In the genomic region with DNA sequence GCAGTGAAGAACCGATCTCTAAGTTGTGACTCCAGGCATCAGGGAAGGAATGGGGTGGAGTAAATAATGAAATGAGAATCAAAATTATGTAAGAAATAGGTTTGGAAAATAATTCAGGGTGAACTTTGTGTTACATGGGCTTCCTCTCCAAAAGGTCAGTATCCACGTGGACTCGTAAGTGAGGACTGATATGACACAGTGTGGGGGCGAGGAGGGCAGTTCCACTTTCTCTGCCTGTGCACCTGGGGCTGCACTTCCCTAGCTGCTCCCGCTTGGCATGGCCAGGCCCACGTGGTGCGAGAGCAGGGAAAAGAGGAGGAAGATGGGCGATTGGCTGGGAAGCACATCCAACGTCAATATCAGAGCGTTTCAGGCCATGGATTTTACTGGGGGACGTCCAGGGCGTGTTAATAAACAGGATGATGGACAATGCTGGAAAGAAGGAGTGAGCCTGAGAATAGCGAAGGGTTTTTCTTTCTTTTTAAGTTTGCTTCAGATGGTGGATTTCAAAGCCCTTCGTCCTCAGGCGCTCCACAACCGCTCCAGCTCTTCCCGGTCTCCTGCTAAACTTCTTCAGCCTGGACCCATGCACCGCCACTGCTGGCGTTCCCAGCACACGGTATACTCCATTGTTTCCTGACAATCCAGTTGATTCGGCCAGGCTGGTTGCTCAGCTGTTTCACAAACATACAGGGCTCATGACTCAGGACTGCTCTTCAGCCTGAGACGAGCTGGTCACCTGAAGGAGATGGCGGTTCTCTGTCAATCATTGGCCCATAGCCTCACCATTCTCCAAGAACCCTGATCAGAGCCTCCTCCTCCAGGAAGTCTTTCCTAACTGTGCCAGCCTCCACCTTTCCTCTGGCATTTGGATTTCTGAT, we compare ENCODE assay signal across 24 cellular contexts. TPM values are rescaled to one million over a fixed set of nuclear protein-coding genes. Genes with fewer than 3 reads are reported as not detected.
"Had no signal": no experiment of that assay in that cellular context is flagged by ENCODE, and none has a peak within 500 bp of the region (broad histone marks: within the 10 kb centered on the region; RNA-seq: fewer than 3 reads in every experiment).

No MANE protein-coding gene starts in this region.

- H3K27ac Mint-ChIP-seq: activated CD8-positive, alpha-beta memory T cell treated with anti-CD3 and anti-CD28 coated beads, Interleukin-2, amount 10 ng/mL, durations not matched to agents 7 days and 5 days; activated T-cell treated with anti-CD3 and anti-CD28 coated beads, Interleukin-2, amount 50 U/mL, for 24 hours; immature natural killer cell; natural killer cell treated with Interleukin-12 subunit alpha and Interleukin-12 subunit beta and Interleukin-15 and Interleukin-18, amount 100 ng/mL, for 72 hours; T-helper 2 cell treated with Interferon-gamma antibody and Interleukin-4, amounts not matched to agents 5 μg/mL and 100 μg/mL, for 36 hours had no signal

- DNase-seq: activated CD4-positive, alpha-beta T cell treated with anti-CD3 and anti-CD28 coated beads, Interleukin-2, amount 50 U/mL, for 4 hours; activated CD4-positive, CD25-positive, alpha-beta regulatory T cell treated with anti-CD3 and anti-CD28 coated beads, Interleukin-2, amount 50 U/mL, for 72 hours; activated CD8-positive, alpha-beta memory T cell treated with anti-CD3 and anti-CD28 coated beads, Interleukin-2, amount 10 ng/mL, durations not matched to agents 7 days and 5 days; activated naive CD4-positive, alpha-beta T cell; activated T-cell treated with anti-CD3 and anti-CD28 coated beads, Interleukin-2, amount 50 U/mL, for 24 hours; aorta; glutamatergic neuron; immature natural killer cell; left colon; mammary epithelial cell; sigmoid colon; stimulated activated CD4-positive, alpha-beta T cell treated with anti-CD3 and anti-CD28 coated beads, Interleukin-2, amount 100 ng/mL, for 24 hours; stimulated activated naive CD4-positive, alpha-beta T cell treated with Interleukin-2 at 50 U/mL for 16 hours had no signal

- H3K4me3 ChIP-seq: breast epithelium, sigmoid colon, upper lobe of left lung had no signal

- H3K4me1 ChIP-seq: breast epithelium, upper lobe of left lung had no signal

- H3K27me3 Mint-ChIP-seq: activated CD8-positive, alpha-beta memory T cell treated with anti-CD3 and anti-CD28 coated beads, Interleukin-2, amount 10 ng/mL, durations not matched to agents 7 days and 5 days; activated T-cell treated with anti-CD3 and anti-CD28 coated beads, Interleukin-2, amount 50 U/mL, for 24 hours had no signal

- H3K36me3 ChIP-seq: breast epithelium, sigmoid colon, upper lobe of left lung had no signal

- H3K27me3 ChIP-seq: breast epithelium, sigmoid colon, upper lobe of left lung had no signal

- H3K4me3 Mint-ChIP-seq: activated CD8-positive, alpha-beta memory T cell treated with anti-CD3 and anti-CD28 coated beads, Interleukin-2, amount 10 ng/mL, durations not matched to agents 7 days and 5 days; activated T-cell treated with anti-CD3 and anti-CD28 coated beads, Interleukin-2, amount 50 U/mL, for 24 hours; immature natural killer cell; natural killer cell treated with Interleukin-12 subunit alpha and Interleukin-12 subunit beta and Interleukin-15 and Interleukin-18, amount 100 ng/mL, for 72 hours; T-helper 2 cell treated with Interferon-gamma antibody and Interleukin-4, amounts not matched to agents 5 μg/mL and 100 μg/mL, for 36 hours had no signal

- H3K9me3 Mint-ChIP-seq: activated T-cell treated with anti-CD3 and anti-CD28 coated beads, Interleukin-2, amount 50 U/mL, for 24 hours; immature natural killer cell; natural killer cell treated with Interleukin-12 subunit alpha and Interleukin-12 subunit beta and Interleukin-15 and Interleukin-18, amount 100 ng/mL, for 72 hours; T-helper 2 cell treated with Interferon-gamma antibody and Interleukin-4, amounts not matched to agents 5 μg/mL and 100 μg/mL, for 36 hours had no signal

- H3K27ac ChIP-seq: breast epithelium, sigmoid colon, upper lobe of left lung had no signal

- H3K9me3 ChIP-seq: breast epithelium, sigmoid colon, upper lobe of left lung had no signal

- H3K36me3 Mint-ChIP-seq: natural killer cell treated with Interleukin-12 subunit alpha and Interleukin-12 subunit beta and Interleukin-15 and Interleukin-18, amount 100 ng/mL, for 72 hours had no signal

- ATAC-seq: activated CD8-positive, alpha-beta memory T cell treated with anti-CD3 and anti-CD28 coated beads, Interleukin-2, amount 10 ng/mL, durations not matched to agents 7 days and 5 days; esophagus mucosa; left colon; natural killer cell treated with Interleukin-12 subunit alpha and Interleukin-12 subunit beta and Interleukin-15 and Interleukin-18, amount 100 ng/mL, for 72 hours had no signal

RNA-seq across cellular contexts. Expression of gene CCR6, which starts 11.8 kb away (rescaled TPM):
- total RNA-seq: chondrocyte, dermis microvascular lymphatic vessel endothelial cell, esophagus mucosa, mammary epithelial cell, osteoblast, pulmonary artery endothelial cell, sigmoid colon, temporal lobe had no signal

RNA-seq across cellular contexts. Expression of gene GPR31, which starts 23.1 kb away (rescaled TPM):
- total RNA-seq: activated CD8-positive, alpha-beta memory T cell treated with anti-CD3 and anti-CD28 coated beads, Interleukin-2, amount 10 ng/mL, durations not matched to agents 7 days and 5 days; aorta; breast epithelium; chondrocyte; dermis microvascular lymphatic vessel endothelial cell; esophagus mucosa; left colon; mammary epithelial cell; mucosa of gallbladder; natural killer cell treated with Interleukin-12 subunit alpha and Interleukin-12 subunit beta and Interleukin-15 and Interleukin-18, amount 100 ng/mL, for 72 hours; osteoblast; pulmonary artery endothelial cell; sigmoid colon; temporal lobe; upper lobe of left lung had no signal
